Comparison of ENCODE assay signal across 8 cellular contexts in the genomic region with DNA sequence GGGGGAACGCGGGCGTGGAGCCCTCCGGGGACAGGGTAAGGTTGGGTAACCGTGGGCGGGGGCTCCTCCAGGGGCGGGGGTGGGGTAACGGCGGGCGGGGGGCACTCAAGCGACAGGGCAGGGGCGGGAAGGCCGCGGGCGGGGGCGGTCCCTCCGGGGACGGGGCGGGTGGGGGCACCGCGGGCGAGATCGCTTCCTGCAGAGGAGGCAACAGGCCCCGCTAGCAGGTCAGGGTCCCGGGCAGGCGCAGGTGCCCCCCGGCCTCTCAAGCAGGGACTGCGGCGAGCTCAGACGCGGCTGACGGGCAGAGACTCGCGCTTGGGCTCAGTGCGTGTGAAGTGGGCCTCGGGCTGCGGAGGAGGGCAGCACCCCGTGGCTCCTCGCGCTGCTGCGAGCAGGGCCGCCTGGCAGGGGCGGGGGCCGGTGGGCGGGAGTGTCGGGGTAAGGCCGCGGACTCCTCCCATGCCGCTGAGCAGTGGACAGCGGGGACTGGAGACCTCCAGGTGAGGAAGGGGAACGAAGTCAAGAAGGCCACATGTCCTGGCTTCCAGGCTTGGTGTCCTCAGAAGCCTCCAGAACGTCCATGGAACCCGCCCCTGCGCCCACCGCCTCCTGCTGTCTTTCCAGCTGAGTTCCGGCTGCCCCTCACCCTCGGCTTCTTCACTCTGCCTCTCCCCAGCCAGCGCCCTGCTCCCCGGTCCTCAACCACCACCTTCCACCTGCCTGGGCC. TPM values are rescaled to one million over a fixed set of nuclear protein-coding genes. Genes with fewer than 3 reads are reported as not detected.
DNase-seq lines count a peak whose midpoint lies in the region; ATAC-seq and TF ChIP-seq lines count a peak whose summit lies in the region.

No MANE protein-coding gene starts in this region.

- H3K27me3 ChIP-seq in BE2C (no peaks in the 10 kb centered on the region), skeletal muscle satellite cell (ENCODE audit: control insufficient read depth, insufficient read depth, low read length) (no peaks in the 10 kb centered on the region)

- H3K4me3 ChIP-seq in BE2C (ENCODE audit: low read depth, low read length) (peak overlapping the region; percentile 66), iPS-11a (ENCODE audit: low read depth, low read length) (peak overlapping the region; percentile 37), skeletal muscle satellite cell (ENCODE audit: low read length) (peak overlapping the region; percentile 85)

- H3K9me3 ChIP-seq in BE2C, result no peaks in the 10 kb centered on the region
- H3K9me3 ChIP-seq in skeletal muscle satellite cell (replicated peaks; ENCODE audit: low read length), result no peaks in the 10 kb centered on the region

- H3K9ac ChIP-seq in skeletal muscle satellite cell (ENCODE audit: low read depth, low read length), result peak overlapping the region; percentile 97

- peak overlapping the region; percentile 99 for H3K4me2 ChIP-seq in skeletal muscle satellite cell (ENCODE audit: low read length)

- peaks cover 6% of the 10 kb centered on the region for H3K36me3 ChIP-seq in BE2C
- H3K36me3 ChIP-seq in skeletal muscle satellite cell (ENCODE audit: insufficient read depth, low read length), result no peaks in the 10 kb centered on the region

- DNase-seq in BE2C, result peak; percentile 59
- DNase-seq in Kasumi-1 (lab: John Stamatoyannopoulos, UW), result peak; percentile 60 to 70
- DNase-seq in T-helper 1 cell, result peak; percentile 72 to 80 (median 75)
- DNase-seq in astrocyte of the hippocampus (ENCODE audit: low read depth, low spot score), result peak; percentile 80
- no peak for DNase-seq in NCI-H2107 treated with DMSO at 0.1 percent for 48 hours (lab: John Stamatoyannopoulos, UW; ENCODE audit: unreplicated experiment)

- no peak for TF ChIP-seq CTCF in BE2C (IDR thresholded peaks at IDR 0.05; ENCODE audit: low read depth, low read length)

- H3K4me1 ChIP-seq in BE2C (peaks cover 7% of the 10 kb centered on the region), skeletal muscle satellite cell (ENCODE audit: control insufficient read depth, insufficient read depth, low read length) (peaks cover 37% of the 10 kb centered on the region)

- ATAC-seq in GM19324 (IDR thresholded peaks at IDR 0.05; ENCODE audit: low FRiP score, unreplicated experiment), result peak; percentile 4

RNA-seq across cellular contexts. Expression of a gene that starts 0.6 kb away (rescaled TPM):
- 688 TPM for polyA plus RNA-seq in BE2C (2012; ENCODE audit: insufficient read depth, insufficient read length, low read depth)
- 78.6 and 90.2 TPM in 2 replicates for total RNA-seq in skeletal muscle satellite cell (2012; rRNA removed)

RNA-seq across cellular contexts. Expression of a gene that starts 23.5 kb away (rescaled TPM):
- polyA plus RNA-seq in BE2C (2012; ENCODE audit: insufficient read depth, insufficient read length, low read depth), result 0.39 TPM
- total RNA-seq in skeletal muscle satellite cell (2012; rRNA removed), result 0.44 and 0.51 TPM in 2 replicates

RNA-seq across cellular contexts. Expression of a gene that starts 27.6 kb away (rescaled TPM):
- 1.0 TPM for polyA plus RNA-seq in BE2C (2012; ENCODE audit: insufficient read depth, insufficient read length, low read depth)
- total RNA-seq in skeletal muscle satellite cell (2012; rRNA removed), result 1.1 TPM in 1 of 2 replicates, not detected in the other
